In genomic region chr7:131945313-131945831, GRCh38 we compare ENCODE assay signal across 8 cellular contexts.
DNase-seq lines count a peak whose midpoint lies in the region; ATAC-seq and TF ChIP-seq lines count a peak whose summit lies in the region.

No MANE protein-coding gene starts in this region.

- TF ChIP-seq CTCF in 22Rv1 (IDR thresholded peaks at IDR 0.05) (peak; percentile 98), HL-60 (IDR thresholded peaks at IDR 0.05; ENCODE audit: insufficient read depth, low read length) (no peak), PC-3 (conservative IDR thresholded peaks at IDR 0.05; ENCODE audit: low read depth, low read length) (peak; percentile 89), cardiac fibroblast (IDR thresholded peaks at IDR 0.05; ENCODE audit: low read depth, low read length) (peak; percentile 86), liver (IDR thresholded peaks at IDR 0.05; ENCODE audit: low read depth, low read length, missing input control) (peak; percentile 72)

- H3F3A ChIP-seq in PC-3 (ENCODE audit: low read length, unreplicated experiment) = no peaks in the 10 kb centered on the region

- peak overlapping the region; percentile 83 for H3K4me2 ChIP-seq in PC-3 (ENCODE audit: low read length)

- no peaks in the 10 kb centered on the region for H3K27me3 ChIP-seq in HL-60 (ENCODE audit: insufficient read depth, poor library complexity, severe bottlenecking)
- no peaks in the 10 kb centered on the region; the same call in 1 of the 2 replicates for H3K27me3 ChIP-seq in PC-3 (ENCODE audit: low read length)
- peaks cover 0 to 10% (median 1%) of the 10 kb centered on the region in 4 donors for H3K27me3 ChIP-seq in liver (ENCODE audit: control insufficient read depth in 4 of 4, insufficient read depth in 4 of 4, low read length in 3 of 4)

- H3K9me2 ChIP-seq in PC-3 (replicated peaks; ENCODE audit: low read length) = no peaks in the 10 kb centered on the region

- H3K79me2 ChIP-seq in PC-3 (ENCODE audit: low read length) = no peaks in the 10 kb centered on the region

- no TSS peak for BruUV-seq in PC-3 (replicated peaks; lab: Mats Ljungman, UMichigan)

- WGBS in liver = 3% methylated on average over 38 of the region's 38 CpGs

- DNase-seq in HL-60 (ENCODE audit: low read depth in 1 of 2, low spot score in 1 of 2) (peak; percentile 13 to 14), PC-3 (peak; percentile 67), cardiac fibroblast (ENCODE audit: low read depth in 2 of 2) (peak; percentile 34 to 48)
- peak; percentile 66 for DNase-seq in stimulated activated CD8-positive, alpha-beta memory T cell treated with anti-CD3 and anti-CD28 coated beads, Interleukin-4, amount 100 ng/mL, for 48 hours

- intact Hi-C loops in PC-3 (cut with micrococcal nuclease) = loop anchor here (1.0 to 10.0 kb wide), 4 partner anchors 104 to 307 kb away; no protein-coding TSS in a partner anchor

- H3K4me3 ChIP-seq in HL-60 (replicated peaks; ENCODE audit: insufficient read depth, low read length) (no peak overlapping the region), PC-3 (ENCODE audit: low read length) (peak overlapping the region; percentile 55), cardiac fibroblast (replicated peaks in 1 of 2; ENCODE audit: low read depth in 2 of 2, low read length in 2 of 2) (no peak overlapping the region), liver (ENCODE audit: low read depth in 1 of 3, low read length in 3 of 3) (no peak overlapping the region)

- peak overlapping the region; percentile 73 for H2AFZ ChIP-seq in PC-3 (ENCODE audit: low read length)

- peak; percentile 76 to 81 for TF ChIP-seq RAD21 in liver (IDR thresholded peaks at IDR 0.05)

- CTCF ChIA-PET in PC-3 (lab: Charles Lee) = interaction anchor here (0.6 to 1.1 kb wide), 2 partner anchors 86 to 1488 kb away, joined by 3 to 4 read pairs; no protein-coding TSS in a partner anchor

- H4K20me1 ChIP-seq in PC-3 (ENCODE audit: low read length) = no peaks in the 10 kb centered on the region

- H3K4me1 ChIP-seq in ES-I3 (ENCODE audit: insufficient read depth, low read length) (peaks cover 5% of the 10 kb centered on the region; the same call in 1 of the 2 replicates), PC-3 (ENCODE audit: insufficient read depth, low read length) (peaks cover 24% of the 10 kb centered on the region), liver (ENCODE audit: control insufficient read depth in 4 of 4, insufficient read depth in 4 of 4, low read length in 3 of 4) (peaks cover 0 to 7% (median 0%) of the 10 kb centered on the region in 4 donors)

- ATAC-seq in PC-3 (peak; percentile 76), HG02852 (IDR thresholded peaks at IDR 0.05; ENCODE audit: unreplicated experiment) (no peak)

- POLR2A ChIA-PET in PC-3 (lab: Charles Lee; ENCODE audit: unreplicated experiment) = no interaction called here

- H3K9ac ChIP-seq in ES-I3 (ENCODE audit: low read depth, low read length) (peak overlapping the region; percentile 12; the same call in 1 of the 2 replicates), PC-3 (ENCODE audit: low read length) (no peak overlapping the region), liver (ENCODE audit: low read depth in 1 of 2, low read length in 2 of 2) (no peak overlapping the region)

- H3K27ac ChIP-seq in 22Rv1 (no peak overlapping the region), HL-60 (replicated peaks) (no peak overlapping the region), PC-3 (ENCODE audit: low read length) (no peak overlapping the region), liver (ENCODE audit: low read depth in 1 of 2, low read length in 2 of 2) (no peak overlapping the region)

- no peaks in the 10 kb centered on the region for H3K36me3 ChIP-seq in ES-I3 (ENCODE audit: insufficient read depth, low read length)
- no peaks in the 10 kb centered on the region for H3K36me3 ChIP-seq in PC-3 (ENCODE audit: low read depth, low read length)
- no peaks in the 10 kb centered on the region for H3K36me3 ChIP-seq in liver (ENCODE audit: control insufficient read depth in 4 of 4, insufficient read depth in 3 of 4, low read depth in 1 of 4, low read length in 3 of 4)

- H3K9me3 ChIP-seq in ES-I3 (ENCODE audit: control insufficient read depth, insufficient read depth, low read length) (no peaks in the 10 kb centered on the region), PC-3 (ENCODE audit: low read length) (no peaks in the 10 kb centered on the region), liver (ENCODE audit: control insufficient read depth in 4 of 4, low read length in 3 of 4) (no peaks in the 10 kb centered on the region)

TF ChIP-seq in liver, 16 proteins besides CTCF, POLR2A, EP300 and RAD21:
- TF ChIP-seq EGR1 (IDR thresholded peaks at IDR 0.05; ENCODE audit: low read depth in 2 of 2) = no peak
- TF ChIP-seq, protein P1, sequence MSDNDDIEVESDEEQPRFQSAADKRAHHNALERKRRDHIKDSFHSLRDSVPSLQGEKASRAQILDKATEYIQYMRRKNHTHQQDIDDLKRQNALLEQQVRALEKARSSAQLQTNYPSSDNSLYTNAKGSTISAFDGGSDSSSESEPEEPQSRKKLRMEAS (IDR thresholded peaks at IDR 0.05) = no peak
- no peak for TF ChIP-seq GABPA (IDR thresholded peaks at IDR 0.05 in 1 of 2, conservative IDR thresholded peaks at IDR 0.05 in 1 of 2)
- no peak for TF ChIP-seq NR2F2 (IDR thresholded peaks at IDR 0.05)
- no peak for TF ChIP-seq HNF4G (IDR thresholded peaks at IDR 0.05)
- no peak for TF ChIP-seq HNF4A (conservative IDR thresholded peaks at IDR 0.05)
- TF ChIP-seq, protein P2, sequence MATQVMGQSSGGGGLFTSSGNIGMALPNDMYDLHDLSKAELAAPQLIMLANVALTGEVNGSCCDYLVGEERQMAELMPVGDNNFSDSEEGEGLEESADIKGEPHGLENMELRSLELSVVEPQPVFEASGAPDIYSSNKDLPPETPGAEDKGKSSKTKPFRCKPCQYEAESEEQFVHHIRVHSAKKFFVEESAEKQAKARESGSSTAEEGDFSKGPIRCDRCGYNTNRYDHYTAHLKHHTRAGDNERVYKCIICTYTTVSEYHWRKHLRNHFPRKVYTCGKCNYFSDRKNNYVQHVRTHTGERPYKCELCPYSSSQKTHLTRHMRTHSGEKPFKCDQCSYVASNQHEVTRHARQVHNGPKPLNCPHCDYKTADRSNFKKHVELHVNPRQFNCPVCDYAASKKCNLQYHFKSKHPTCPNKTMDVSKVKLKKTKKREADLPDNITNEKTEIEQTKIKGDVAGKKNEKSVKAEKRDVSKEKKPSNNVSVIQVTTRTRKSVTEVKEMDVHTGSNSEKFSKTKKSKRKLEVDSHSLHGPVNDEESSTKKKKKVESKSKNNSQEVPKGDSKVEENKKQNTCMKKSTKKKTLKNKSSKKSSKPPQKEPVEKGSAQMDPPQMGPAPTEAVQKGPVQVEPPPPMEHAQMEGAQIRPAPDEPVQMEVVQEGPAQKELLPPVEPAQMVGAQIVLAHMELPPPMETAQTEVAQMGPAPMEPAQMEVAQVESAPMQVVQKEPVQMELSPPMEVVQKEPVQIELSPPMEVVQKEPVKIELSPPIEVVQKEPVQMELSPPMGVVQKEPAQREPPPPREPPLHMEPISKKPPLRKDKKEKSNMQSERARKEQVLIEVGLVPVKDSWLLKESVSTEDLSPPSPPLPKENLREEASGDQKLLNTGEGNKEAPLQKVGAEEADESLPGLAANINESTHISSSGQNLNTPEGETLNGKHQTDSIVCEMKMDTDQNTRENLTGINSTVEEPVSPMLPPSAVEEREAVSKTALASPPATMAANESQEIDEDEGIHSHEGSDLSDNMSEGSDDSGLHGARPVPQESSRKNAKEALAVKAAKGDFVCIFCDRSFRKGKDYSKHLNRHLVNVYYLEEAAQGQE (IDR thresholded peaks at IDR 0.05) = no peak
- TF ChIP-seq, protein P3, sequence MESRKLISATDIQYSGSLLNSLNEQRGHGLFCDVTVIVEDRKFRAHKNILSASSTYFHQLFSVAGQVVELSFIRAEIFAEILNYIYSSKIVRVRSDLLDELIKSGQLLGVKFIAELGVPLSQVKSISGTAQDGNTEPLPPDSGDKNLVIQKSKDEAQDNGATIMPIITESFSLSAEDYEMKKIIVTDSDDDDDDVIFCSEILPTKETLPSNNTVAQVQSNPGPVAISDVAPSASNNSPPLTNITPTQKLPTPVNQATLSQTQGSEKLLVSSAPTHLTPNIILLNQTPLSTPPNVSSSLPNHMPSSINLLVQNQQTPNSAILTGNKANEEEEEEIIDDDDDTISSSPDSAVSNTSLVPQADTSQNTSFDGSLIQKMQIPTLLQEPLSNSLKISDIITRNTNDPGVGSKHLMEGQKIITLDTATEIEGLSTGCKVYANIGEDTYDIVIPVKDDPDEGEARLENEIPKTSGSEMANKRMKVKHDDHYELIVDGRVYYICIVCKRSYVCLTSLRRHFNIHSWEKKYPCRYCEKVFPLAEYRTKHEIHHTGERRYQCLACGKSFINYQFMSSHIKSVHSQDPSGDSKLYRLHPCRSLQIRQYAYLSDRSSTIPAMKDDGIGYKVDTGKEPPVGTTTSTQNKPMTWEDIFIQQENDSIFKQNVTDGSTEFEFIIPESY (IDR thresholded peaks at IDR 0.05) = no peak
- no peak for TF ChIP-seq YY1 (IDR thresholded peaks at IDR 0.05)
- TF ChIP-seq SP1 (IDR thresholded peaks at IDR 0.05) = no peak
- TF ChIP-seq, protein P4, sequence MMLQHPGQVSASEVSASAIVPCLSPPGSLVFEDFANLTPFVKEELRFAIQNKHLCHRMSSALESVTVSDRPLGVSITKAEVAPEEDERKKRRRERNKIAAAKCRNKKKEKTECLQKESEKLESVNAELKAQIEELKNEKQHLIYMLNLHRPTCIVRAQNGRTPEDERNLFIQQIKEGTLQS (IDR thresholded peaks at IDR 0.05) = no peak
- TF ChIP-seq FOXA1 (IDR thresholded peaks at IDR 0.05) = no peak

Comparison
In these comparisons a context has a peak if more than half of its experiments do, and no peak if none do; other contexts are left out.
1. DNase-seq: peak in every context shown above with its lines; median percentile 67 in PC-3; 66 in stimulated activated CD8-positive, alpha-beta memory T cell treated with anti-CD3 and anti-CD28 coated beads, Interleukin-4, amount 100 ng/mL, for 48 hours; 41 in cardiac fibroblast; 14 in HL-60.